In genomic region chr1:85406887-85407593, GRCh38 we compare ENCODE assay signal across 8 cellular contexts. TPM values are rescaled to one million over a fixed set of nuclear protein-coding genes. Genes with fewer than 3 reads are reported as not detected.
DNase-seq lines count a peak whose midpoint lies in the region; ATAC-seq and TF ChIP-seq lines count a peak whose summit lies in the region.

No MANE protein-coding gene starts in this region.

- peaks cover 23% of the 10 kb centered on the region for H3K4me1 ChIP-seq in SJSA1 (replicated peaks)

- no peaks in the 10 kb centered on the region for H3K4me1 Mint-ChIP-seq in effector memory CD8-positive, alpha-beta T cell (ENCODE audit: low read depth in 2 of 2)

- H3K9me3 ChIP-seq in SJSA1 (replicated peaks) (no peaks in the 10 kb centered on the region), WERI-Rb-1 (ENCODE audit: severe bottlenecking) (no peaks in the 10 kb centered on the region)

- H3K36me3 ChIP-seq in SJSA1 (peaks cover 10% of the 10 kb centered on the region; the same call in 1 of the 2 replicates), WERI-Rb-1 (no peaks in the 10 kb centered on the region)

- H3K27ac Mint-ChIP-seq in effector memory CD8-positive, alpha-beta T cell: no peak overlapping the region

- H3K4me3 ChIP-seq in AG09309 (ENCODE audit: control insufficient read depth, low read depth, low read length): no peak overlapping the region
- H3K4me3 ChIP-seq in SJSA1: no peak overlapping the region
- no peak overlapping the region for H3K4me3 ChIP-seq in fibroblast of villous mesenchyme (ENCODE audit: low read depth, low read length)
- H3K4me3 ChIP-seq in WERI-Rb-1 (ENCODE audit: low read depth, low read length): no peak overlapping the region

- ATAC-seq in GM21528 (IDR thresholded peaks at IDR 0.05; ENCODE audit: low FRiP score, unreplicated experiment): no peak
- ATAC-seq in effector memory CD8-positive, alpha-beta T cell (replicated peaks): no peak

- H3K36me3 Mint-ChIP-seq in effector memory CD8-positive, alpha-beta T cell (ENCODE audit: insufficient read depth): no peaks in the 10 kb centered on the region

- no peak for TF ChIP-seq CTCF in AG09309 (IDR thresholded peaks at IDR 0.05; ENCODE audit: control insufficient read depth, insufficient read depth, low read depth, low read length, missing control alignments)
- no peak for TF ChIP-seq CTCF in fibroblast of villous mesenchyme (IDR thresholded peaks at IDR 0.05; ENCODE audit: insufficient read depth, low read depth, low read length)
- TF ChIP-seq CTCF in WERI-Rb-1 (IDR thresholded peaks at IDR 0.05; ENCODE audit: low read depth, low read length): no peak

- peaks cover 10 to 15% of the 10 kb centered on the region in 2 donors for H3K27me3 Mint-ChIP-seq in effector memory CD8-positive, alpha-beta T cell

- H3K4me3 Mint-ChIP-seq in effector memory CD8-positive, alpha-beta T cell: no peak overlapping the region

- H3K9me3 Mint-ChIP-seq in effector memory CD8-positive, alpha-beta T cell: no peaks in the 10 kb centered on the region

- H3K27me3 ChIP-seq in SJSA1 (replicated peaks) (no peaks in the 10 kb centered on the region), WERI-Rb-1 (ENCODE audit: insufficient read depth, low read depth, severe bottlenecking) (no peaks in the 10 kb centered on the region)

- peak overlapping the region; percentile 89 for H3K27ac ChIP-seq in SJSA1
- H3K27ac ChIP-seq in WERI-Rb-1: no peak overlapping the region

- DNase-seq in AG09309 (ENCODE audit: low read depth): peak; percentile 77
- DNase-seq in SJSA1 (ENCODE audit: low read depth in 1 of 2, low spot score in 2 of 2): peak; percentile 50 to 75
- DNase-seq in fibroblast of villous mesenchyme (ENCODE audit: low read depth): peak; percentile 83
- peak; percentile 82 for DNase-seq in non-pigmented ciliary epithelial cell (ENCODE audit: low read depth)
- DNase-seq in GM19240 (ENCODE audit: insufficient read length, low spot score): no peak
- no peak for DNase-seq in WERI-Rb-1
- no peak for DNase-seq in effector memory CD8-positive, alpha-beta T cell

RNA-seq across cellular contexts. Expression of gene DDAH1, which starts 57.9 kb away (rescaled TPM):
- 97.5 and 108 TPM in 2 replicates for total RNA-seq in SJSA1 (2014; rRNA removed; shearing (Covaris generic))
- 135 and 259 TPM in 2 replicates for total RNA-seq in fibroblast of villous mesenchyme

Comparison
In these comparisons a context has a peak if more than half of its experiments do, and no peak if none do; other contexts are left out.
1. DNase-seq: peak in AG09309 (single experiment), SJSA1 (2 of 2), fibroblast of villous mesenchyme (single experiment) and non-pigmented ciliary epithelial cell (single experiment); none in GM19240 (single experiment), WERI-Rb-1 (single experiment) and effector memory CD8-positive, alpha-beta T cell (0 of 3).